21 cellular contexts compared by ENCODE assay signal in genomic region chr4:187283306-187283705, GRCh38.
"Had no signal": no experiment of that assay in that cellular context is flagged by ENCODE, and none has a peak within 500 bp of the region (broad histone marks: within the 10 kb centered on the region; RNA-seq: fewer than 3 reads in every experiment).

No MANE protein-coding gene starts in this region.

- H3K4me1 ChIP-seq: esophagus muscularis mucosa, gastrocnemius medialis, heart left ventricle, lower lobe of right lung, pancreas had no signal

- H3K9me3 ChIP-seq: esophagus muscularis mucosa, gastrocnemius medialis, heart left ventricle, lower lobe of right lung, pancreas, sigmoid colon, tibial artery had no signal

- H3K4me3 ChIP-seq: cardiac muscle cell, esophagus muscularis mucosa, gastrocnemius medialis, lower lobe of right lung, pancreas, sigmoid colon, tibial artery had no signal

- H3K36me3 ChIP-seq: cardiac muscle cell, esophagus muscularis mucosa, gastrocnemius medialis, heart left ventricle, lower lobe of right lung, pancreas, sigmoid colon, tibial artery had no signal

- H3K4me3 Mint-ChIP-seq: activated CD4-positive, alpha-beta T cell treated with anti-CD3 and anti-CD28 coated beads, Interleukin-2, amount 10 ng/mL, durations not matched to agents 7 days and 5 days; activated naive CD8-positive, alpha-beta T cell treated with anti-CD3 and anti-CD28 coated beads, Interleukin-2, amount 50 U/mL, for 24 hours; activated T-helper 1 cell treated with anti-CD3 and anti-CD28 coated beads, Interleukin-12 subunit alpha, Interleukin-12 subunit beta, Interleukin-2, Interleukin-4 antibody, amounts not matched to agents 30 ng/mL and 10 ng/mL and 1 ng/mL, durations not matched to agents 14 hours and 24 hours and 36 hours; mesothelial cell of epicardium; naive B cell; stimulated activated effector memory CD8-positive, alpha-beta T cell treated with anti-CD3 and anti-CD28 coated beads, Interleukin-12 subunit alpha, Interleukin-12 subunit beta, amount 100 ng/mL, for 72 hours; T-cell had no signal

- H3K27ac ChIP-seq: cardiac muscle cell, esophagus muscularis mucosa, gastrocnemius medialis, lower lobe of right lung, pancreas, sigmoid colon, tibial artery had no signal

- H3K36me3 Mint-ChIP-seq: mesothelial cell of epicardium; stimulated activated effector memory CD8-positive, alpha-beta T cell treated with anti-CD3 and anti-CD28 coated beads, Interleukin-12 subunit alpha, Interleukin-12 subunit beta, amount 100 ng/mL, for 72 hours; T-cell had no signal

- ATAC-seq: activated naive CD8-positive, alpha-beta T cell treated with anti-CD3 and anti-CD28 coated beads, Interleukin-2, amount 50 U/mL, for 24 hours; gastrocnemius medialis; heart left ventricle; left cardiac atrium; lower lobe of right lung; pancreas; stimulated activated effector memory CD8-positive, alpha-beta T cell treated with anti-CD3 and anti-CD28 coated beads, Interleukin-12 subunit alpha, Interleukin-12 subunit beta, amount 100 ng/mL, for 72 hours; T-cell had no signal

- DNase-seq: activated CD4-positive, alpha-beta T cell treated with anti-CD3 and anti-CD28 coated beads, Interleukin-2, amount 10 ng/mL, durations not matched to agents 7 days and 5 days; activated CD8-positive, alpha-beta memory T cell treated with anti-CD3 and anti-CD28 coated beads for 24 hours; activated naive CD4-positive, alpha-beta T cell; activated naive CD8-positive, alpha-beta T cell treated with anti-CD3 and anti-CD28 coated beads, Interleukin-2, amount 50 U/mL, for 24 hours; gastrocnemius medialis; left cardiac atrium; lower lobe of right lung; naive B cell; pancreas; sigmoid colon; stimulated activated CD4-positive, alpha-beta T cell treated with anti-CD3 and anti-CD28 coated beads, Interleukin-12 subunit alpha, Interleukin-12 subunit beta, amount 100 ng/mL, for 4 hours; stimulated activated CD4-positive, alpha-beta T cell treated with anti-CD3 and anti-CD28 coated beads, Interleukin-2, amount 100 ng/mL, for 24 hours; T-cell; T-helper 9 cell; tibial artery had no signal

- H3K27me3 ChIP-seq: cardiac muscle cell, esophagus muscularis mucosa, gastrocnemius medialis, heart left ventricle, pancreas, sigmoid colon, tibial artery had no signal

- H3K4me1 Mint-ChIP-seq: activated CD4-positive, alpha-beta T cell treated with anti-CD3 and anti-CD28 coated beads, Interleukin-2, amount 10 ng/mL, durations not matched to agents 7 days and 5 days; activated naive CD8-positive, alpha-beta T cell treated with anti-CD3 and anti-CD28 coated beads, Interleukin-2, amount 50 U/mL, for 24 hours; naive B cell; stimulated activated effector memory CD8-positive, alpha-beta T cell treated with anti-CD3 and anti-CD28 coated beads, Interleukin-12 subunit alpha, Interleukin-12 subunit beta, amount 100 ng/mL, for 72 hours; T-cell had no signal

- H3K27me3 Mint-ChIP-seq: activated CD4-positive, alpha-beta T cell treated with anti-CD3 and anti-CD28 coated beads, Interleukin-2, amount 10 ng/mL, durations not matched to agents 7 days and 5 days; activated naive CD8-positive, alpha-beta T cell treated with anti-CD3 and anti-CD28 coated beads, Interleukin-2, amount 50 U/mL, for 24 hours; naive B cell; T-cell had no signal

- H3K27ac Mint-ChIP-seq: activated CD4-positive, alpha-beta T cell treated with anti-CD3 and anti-CD28 coated beads, Interleukin-2, amount 10 ng/mL, durations not matched to agents 7 days and 5 days; activated naive CD8-positive, alpha-beta T cell treated with anti-CD3 and anti-CD28 coated beads, Interleukin-2, amount 50 U/mL, for 24 hours; activated T-helper 1 cell treated with anti-CD3 and anti-CD28 coated beads, Interleukin-12 subunit alpha, Interleukin-12 subunit beta, Interleukin-2, Interleukin-4 antibody, amounts not matched to agents 30 ng/mL and 10 ng/mL and 1 ng/mL, durations not matched to agents 14 hours and 24 hours and 36 hours; mesothelial cell of epicardium; naive B cell; stimulated activated effector memory CD8-positive, alpha-beta T cell treated with anti-CD3 and anti-CD28 coated beads, Interleukin-12 subunit alpha, Interleukin-12 subunit beta, amount 100 ng/mL, for 72 hours; T-cell had no signal
